In the genomic region with DNA sequence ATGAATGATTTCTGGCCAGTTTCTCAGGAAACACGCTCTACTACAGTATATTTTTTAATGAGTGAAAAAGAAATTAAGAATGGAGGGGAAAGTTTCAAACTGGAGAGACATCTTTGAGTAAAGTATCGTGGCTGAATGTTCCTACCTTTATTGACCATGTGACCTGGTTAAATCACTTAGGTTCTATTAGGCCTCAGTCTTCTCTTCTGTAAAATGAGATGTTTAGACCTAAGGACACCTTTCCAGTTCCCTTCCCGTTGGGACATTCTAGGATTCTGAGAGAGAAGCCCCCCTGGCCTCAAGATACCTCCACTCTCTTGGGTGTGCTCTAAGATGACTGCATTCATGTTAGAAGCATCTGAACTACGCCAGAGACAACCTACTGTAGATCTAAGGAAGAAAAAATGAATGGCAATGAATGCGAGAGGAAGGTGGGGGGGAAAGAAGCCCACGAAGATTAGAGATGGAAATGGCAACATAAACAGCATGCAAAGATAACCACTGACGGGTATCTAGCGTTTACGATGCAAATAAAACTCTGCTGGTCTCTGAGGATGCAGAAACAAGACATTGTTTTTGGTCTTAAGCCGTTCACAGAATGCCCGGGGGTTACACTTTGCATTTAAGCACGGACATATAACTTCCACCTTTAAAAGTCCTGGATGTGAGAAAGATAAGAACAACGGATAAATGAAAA, we compare ENCODE assay signal across 8 cellular contexts. TPM values are rescaled to one million over a fixed set of nuclear protein-coding genes. Genes with fewer than 3 reads are reported as not detected.
DNase-seq lines count a peak whose midpoint lies in the region; ATAC-seq, FAIRE-seq and TF ChIP-seq lines count a peak whose summit lies in the region.

No MANE protein-coding gene starts in this region.

- H3K4me1 Mint-ChIP-seq in activated CD8-positive, alpha-beta T cell treated with anti-CD3 and anti-CD28 coated beads for 36 hours (ENCODE audit: low read depth): peaks cover 43% of the 10 kb centered on the region

- H3K9me3 ChIP-seq in kidney (ENCODE audit: control insufficient read depth in 1 of 2, low read length in 2 of 2): no peaks in the 10 kb centered on the region
- no peaks in the 10 kb centered on the region for H3K9me3 ChIP-seq in tibial artery

- CTCF ChIA-PET in activated CD8-positive, alpha-beta T cell treated with anti-CD3 and anti-CD28 coated beads for 36 hours (lab: Charles Lee): interaction anchor here (0.9 kb wide), 1 partner anchor 16 kb away, joined by 3 read pairs; no protein-coding TSS in a partner anchor

- TF ChIP-seq CTCF in activated CD8-positive, alpha-beta T cell treated with anti-CD3 and anti-CD28 coated beads for 36 hours (IDR thresholded peaks at IDR 0.05): no peak
- TF ChIP-seq CTCF in kidney (IDR thresholded peaks at IDR 0.05; ENCODE audit: borderline replicate concordance, extremely low read depth, insufficient read depth) (no peak), tibial artery (IDR thresholded peaks at IDR 0.05) (no peak), foreskin keratinocyte (conservative IDR thresholded peaks at IDR 0.05) (no peak)

- no peak for FAIRE-seq in kidney (lab: Jason Lieb, UNC)

- H3K4me1 ChIP-seq in kidney (ENCODE audit: control insufficient read depth in 1 of 2, insufficient read depth in 1 of 2, low read depth in 1 of 2, low read length in 2 of 2) (peaks cover 0 to 12% of the 10 kb centered on the region in 2 donors), tibial artery (peaks cover 0 to 32% (median 12%) of the 10 kb centered on the region in 4 donors), foreskin keratinocyte (peaks cover 28% of the 10 kb centered on the region)

- peak overlapping the region; percentile 97 for H3K27ac Mint-ChIP-seq in activated CD8-positive, alpha-beta T cell treated with anti-CD3 and anti-CD28 coated beads for 36 hours

- ATAC-seq in HG02840 (IDR thresholded peaks at IDR 0.05; ENCODE audit: low FRiP score, unreplicated experiment): peak; percentile 2
- ATAC-seq in activated CD8-positive, alpha-beta T cell treated with anti-CD3 and anti-CD28 coated beads for 36 hours: no peak
- ATAC-seq in foreskin keratinocyte: no peak

- H3K4me3 Mint-ChIP-seq in activated CD8-positive, alpha-beta T cell treated with anti-CD3 and anti-CD28 coated beads for 36 hours: peak overlapping the region; percentile 87

- POLR2A ChIA-PET in activated CD8-positive, alpha-beta T cell treated with anti-CD3 and anti-CD28 coated beads for 36 hours (lab: Charles Lee): interaction anchor here (0.5 to 1.4 kb wide), 2 partner anchors 27 to 82 kb away, joined by 3 to 5 read pairs; no protein-coding TSS in a partner anchor

- H3K36me3 ChIP-seq in kidney (ENCODE audit: control insufficient read depth in 1 of 2, insufficient read depth in 2 of 2, low read length in 2 of 2): no peaks in the 10 kb centered on the region
- no peaks in the 10 kb centered on the region for H3K36me3 ChIP-seq in tibial artery

- H3K27me3 ChIP-seq in tibial artery (no peaks in the 10 kb centered on the region), foreskin keratinocyte (no peaks in the 10 kb centered on the region)

- peak overlapping the region; percentile 2 to 68 for H3K9ac ChIP-seq in kidney (ENCODE audit: low read length in 2 of 2)

- no peaks in the 10 kb centered on the region for H3K9me3 Mint-ChIP-seq in activated CD8-positive, alpha-beta T cell treated with anti-CD3 and anti-CD28 coated beads for 36 hours

- H3K27me3 Mint-ChIP-seq in activated CD8-positive, alpha-beta T cell treated with anti-CD3 and anti-CD28 coated beads for 36 hours: no peaks in the 10 kb centered on the region

- no peak for DNase-seq in activated CD8-positive, alpha-beta T cell treated with anti-CD3 and anti-CD28 coated beads for 36 hours
- DNase-seq in kidney (no peak), tibial artery (no peak), NCI-H128 (lab: John Stamatoyannopoulos, UW; ENCODE audit: unreplicated experiment) (no peak), foreskin keratinocyte (no peak), mucosa of gallbladder (ENCODE audit: low spot score) (no peak)

- peaks cover 25% of the 10 kb centered on the region for H3K36me3 Mint-ChIP-seq in activated CD8-positive, alpha-beta T cell treated with anti-CD3 and anti-CD28 coated beads for 36 hours (ENCODE audit: low read depth)

- H3K27ac ChIP-seq in kidney (ENCODE audit: low read depth in 2 of 2, low read length in 2 of 2) (peak overlapping the region; percentile 61 to 97), tibial artery (peak overlapping the region; percentile 86 to 92), foreskin keratinocyte (no peak overlapping the region)

- intact Hi-C loops in activated CD8-positive, alpha-beta T cell treated with anti-CD3 and anti-CD28 coated beads for 36 hours (cut with micrococcal nuclease): no loop called here
- intact Hi-C loops in kidney (cut with DNase I) (no loop called here), tibial artery (cut with DNase I; ENCODE audit: low total_unique reads) (loop anchor here (5.0 kb wide), 1 partner anchor 349 kb away; the partner anchor contains the start of gene CCT2)

- H3K4me3 ChIP-seq in GM08714 (ENCODE audit: low read length) (peak overlapping the region; percentile 80), kidney (ENCODE audit: low read length in 2 of 2) (peak overlapping the region; percentile 85 to 86), tibial artery (peak overlapping the region; percentile 66 to 91)

RNA-seq across cellular contexts. Expression of gene CPSF6, which starts 0.6 kb away (rescaled TPM):
- total RNA-seq in activated CD8-positive, alpha-beta T cell treated with anti-CD3 and anti-CD28 coated beads for 36 hours: 10 to 100 TPM; 94.1 to 98.9 TPM
- 57.3 TPM for total RNA-seq in kidney
- 21.0 TPM for polyA plus RNA-seq in kidney (ENCODE audit: insufficient read depth, low read depth, low replicate concordance)
- 57.4 and 63.7 TPM in 2 replicates for total RNA-seq in foreskin keratinocyte
- 37.0 and 44.5 TPM in 2 replicates for polyA plus RNA-seq in foreskin keratinocyte
- total RNA-seq in mucosa of gallbladder: 44.7 TPM
